Comparison of ENCODE assay signal across 1 cellular context in the genomic region with DNA sequence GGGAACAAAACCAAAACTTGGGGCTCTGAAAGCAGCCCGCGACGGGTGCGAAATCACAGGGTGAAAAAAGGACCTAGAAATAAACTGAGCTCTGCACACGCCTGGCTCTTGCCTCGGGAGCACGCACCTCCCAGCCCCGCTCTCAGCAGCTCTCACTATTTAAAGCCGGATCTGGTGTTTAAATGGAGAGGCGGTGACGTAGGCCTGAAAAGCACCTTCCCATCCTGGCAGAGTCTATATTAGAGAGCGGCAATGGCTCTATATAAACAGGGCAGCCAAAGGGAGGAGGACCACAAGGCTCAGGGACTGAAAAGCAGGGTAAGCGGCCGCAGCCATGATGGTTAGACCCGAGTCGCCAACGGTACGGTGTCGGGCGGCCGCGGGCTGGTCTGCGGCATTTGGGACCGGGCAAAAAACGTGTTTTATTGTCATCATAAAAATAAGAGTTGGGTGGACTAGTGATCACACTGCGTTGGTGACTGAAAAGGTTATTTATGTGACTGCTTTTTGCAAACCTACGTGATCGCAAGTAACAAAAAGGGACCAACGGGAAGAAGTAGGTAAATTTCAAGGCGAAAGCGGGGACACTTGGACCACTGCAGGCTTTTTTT.
TF ChIP-seq lines count a peak whose summit lies in the region.

No MANE protein-coding gene starts in this region.

TF ChIP-seq in SK-N-SH, 30 proteins besides CTCF, POLR2A, EP300 and RAD21 (continued from another document):
- TF ChIP-seq, protein P1, sequence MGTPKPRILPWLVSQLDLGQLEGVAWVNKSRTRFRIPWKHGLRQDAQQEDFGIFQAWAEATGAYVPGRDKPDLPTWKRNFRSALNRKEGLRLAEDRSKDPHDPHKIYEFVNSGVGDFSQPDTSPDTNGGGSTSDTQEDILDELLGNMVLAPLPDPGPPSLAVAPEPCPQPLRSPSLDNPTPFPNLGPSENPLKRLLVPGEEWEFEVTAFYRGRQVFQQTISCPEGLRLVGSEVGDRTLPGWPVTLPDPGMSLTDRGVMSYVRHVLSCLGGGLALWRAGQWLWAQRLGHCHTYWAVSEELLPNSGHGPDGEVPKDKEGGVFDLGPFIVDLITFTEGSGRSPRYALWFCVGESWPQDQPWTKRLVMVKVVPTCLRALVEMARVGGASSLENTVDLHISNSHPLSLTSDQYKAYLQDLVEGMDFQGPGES (IDR thresholded peaks at IDR 0.05; ENCODE audit: low read depth, low read length), result no peak
- TF ChIP-seq ELF1 (IDR thresholded peaks at IDR 0.05), result no peak
- TF ChIP-seq RFX5 (IDR thresholded peaks at IDR 0.05; ENCODE audit: low read length), result no peak; the same call in 1 of the 2 replicates
- TF ChIP-seq POLR2AphosphoS5 (IDR thresholded peaks at IDR 0.05; ENCODE audit: low read depth, low read length), result peak; percentile 99
- TF ChIP-seq, protein P2, sequence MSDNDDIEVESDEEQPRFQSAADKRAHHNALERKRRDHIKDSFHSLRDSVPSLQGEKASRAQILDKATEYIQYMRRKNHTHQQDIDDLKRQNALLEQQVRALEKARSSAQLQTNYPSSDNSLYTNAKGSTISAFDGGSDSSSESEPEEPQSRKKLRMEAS (IDR thresholded peaks at IDR 0.05; ENCODE audit: low read depth), result peak; percentile 82; the same call in 1 of the 2 replicates
- TF ChIP-seq, protein P3, sequence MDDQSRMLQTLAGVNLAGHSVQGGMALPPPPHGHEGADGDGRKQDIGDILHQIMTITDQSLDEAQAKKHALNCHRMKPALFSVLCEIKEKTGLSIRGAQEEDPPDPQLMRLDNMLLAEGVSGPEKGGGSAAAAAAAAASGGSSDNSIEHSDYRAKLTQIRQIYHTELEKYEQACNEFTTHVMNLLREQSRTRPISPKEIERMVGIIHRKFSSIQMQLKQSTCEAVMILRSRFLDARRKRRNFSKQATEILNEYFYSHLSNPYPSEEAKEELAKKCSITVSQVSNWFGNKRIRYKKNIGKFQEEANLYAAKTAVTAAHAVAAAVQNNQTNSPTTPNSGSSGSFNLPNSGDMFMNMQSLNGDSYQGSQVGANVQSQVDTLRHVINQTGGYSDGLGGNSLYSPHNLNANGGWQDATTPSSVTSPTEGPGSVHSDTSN (IDR thresholded peaks at IDR 0.05), result no peak
- TF ChIP-seq GATA2 (CRISPR knock-in tag; IDR thresholded peaks at IDR 0.05), result no peak
- peak; percentile 97 for TF ChIP-seq TAF1 (IDR thresholded peaks at IDR 0.05; ENCODE audit: borderline replicate concordance, low read depth, low read length)
- TF ChIP-seq, protein P4, sequence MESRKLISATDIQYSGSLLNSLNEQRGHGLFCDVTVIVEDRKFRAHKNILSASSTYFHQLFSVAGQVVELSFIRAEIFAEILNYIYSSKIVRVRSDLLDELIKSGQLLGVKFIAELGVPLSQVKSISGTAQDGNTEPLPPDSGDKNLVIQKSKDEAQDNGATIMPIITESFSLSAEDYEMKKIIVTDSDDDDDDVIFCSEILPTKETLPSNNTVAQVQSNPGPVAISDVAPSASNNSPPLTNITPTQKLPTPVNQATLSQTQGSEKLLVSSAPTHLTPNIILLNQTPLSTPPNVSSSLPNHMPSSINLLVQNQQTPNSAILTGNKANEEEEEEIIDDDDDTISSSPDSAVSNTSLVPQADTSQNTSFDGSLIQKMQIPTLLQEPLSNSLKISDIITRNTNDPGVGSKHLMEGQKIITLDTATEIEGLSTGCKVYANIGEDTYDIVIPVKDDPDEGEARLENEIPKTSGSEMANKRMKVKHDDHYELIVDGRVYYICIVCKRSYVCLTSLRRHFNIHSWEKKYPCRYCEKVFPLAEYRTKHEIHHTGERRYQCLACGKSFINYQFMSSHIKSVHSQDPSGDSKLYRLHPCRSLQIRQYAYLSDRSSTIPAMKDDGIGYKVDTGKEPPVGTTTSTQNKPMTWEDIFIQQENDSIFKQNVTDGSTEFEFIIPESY (IDR thresholded peaks at IDR 0.05; ENCODE audit: borderline replicate concordance, low read depth), result peak; percentile 36; the same call in 1 of the 2 replicates
- no peak for TF ChIP-seq MEF2A (IDR thresholded peaks at IDR 0.05; ENCODE audit: borderline replicate concordance, low read depth)
- TF ChIP-seq NFIC (IDR thresholded peaks at IDR 0.05; ENCODE audit: borderline replicate concordance), result no peak; the same call in 1 of the 2 replicates
- TF ChIP-seq CHD2 (IDR thresholded peaks at IDR 0.05; ENCODE audit: low read length, partially characterized antibody), result peak; percentile 78
- TF ChIP-seq TCF12 (IDR thresholded peaks at IDR 0.05), result no peak; the same call in 1 of the 2 replicates
- peak; percentile 97 for TF ChIP-seq MXI1 (IDR thresholded peaks at IDR 0.05; ENCODE audit: low read depth, low read length)
